ENCODE assay signal across 22 cellular contexts in the genomic region with DNA sequence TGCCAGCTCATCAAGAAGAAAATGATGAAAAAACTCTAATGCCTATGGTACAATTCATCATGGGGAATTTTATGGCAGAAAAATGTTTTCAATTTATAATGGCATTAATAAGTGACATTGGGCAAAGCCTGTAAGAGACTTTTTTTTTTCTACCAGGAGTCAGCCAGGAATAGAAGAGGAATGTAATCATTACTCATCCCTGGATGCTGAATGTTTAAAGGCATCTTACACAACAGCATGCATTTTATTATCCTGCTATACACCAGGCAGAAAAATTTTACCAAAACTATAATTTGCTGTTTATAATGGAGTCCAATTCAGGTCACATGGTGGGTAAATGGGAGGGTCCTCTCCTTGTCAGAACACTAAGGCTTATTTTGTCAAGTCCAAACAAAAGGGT.
"Had no signal": no experiment of that assay in that cellular context is flagged by ENCODE, and none has a peak within 500 bp of the region (broad histone marks: within the 10 kb centered on the region; RNA-seq: fewer than 3 reads in every experiment).

No MANE protein-coding gene starts in this region.

- H2AFZ ChIP-seq: hepatocyte had no signal

- H3K79me2 ChIP-seq: hepatocyte had no signal

- H3K4me3 ChIP-seq: colonic mucosa, hepatocyte, lung, tibial artery had no signal

- H3K36me3 Mint-ChIP-seq: activated naive CD8-positive, alpha-beta T cell treated with anti-CD3 and anti-CD28 coated beads, Interleukin-2, amount 10 ng/mL, durations not matched to agents 7 days and 5 days; WTC11 had no signal

- H3K4me3 Mint-ChIP-seq: activated CD8-positive, alpha-beta T cell treated with anti-CD3 and anti-CD28 coated beads for 36 hours; activated naive CD8-positive, alpha-beta T cell treated with anti-CD3 and anti-CD28 coated beads, Interleukin-2, amount 10 ng/mL, durations not matched to agents 7 days and 5 days; central memory CD8-positive, alpha-beta T cell; nephron; T-helper 2 cell treated with Interferon-gamma antibody and Interleukin-4, amounts not matched to agents 5 μg/mL and 100 μg/mL, for 36 hours; WTC11 had no signal

- H3K9me3 ChIP-seq: colonic mucosa, tibial artery had no signal

- H3K4me1 ChIP-seq: colonic mucosa, tibial artery had no signal

- H3K9me3 Mint-ChIP-seq: activated CD8-positive, alpha-beta T cell treated with anti-CD3 and anti-CD28 coated beads for 36 hours; activated naive CD8-positive, alpha-beta T cell treated with anti-CD3 and anti-CD28 coated beads, Interleukin-2, amount 10 ng/mL, durations not matched to agents 7 days and 5 days; activated T-helper 2 cell treated with anti-CD3 and anti-CD28 coated beads, Interferon-gamma antibody, Interleukin-2, Interleukin-4, amounts not matched to agents 10 μg/mL and 5 μg/mL and 100 μg/mL, durations not matched to agents 14 hours and 24 hours and 36 hours; central memory CD8-positive, alpha-beta T cell; nephron; T-helper 2 cell treated with Interferon-gamma antibody and Interleukin-4, amounts not matched to agents 5 μg/mL and 100 μg/mL, for 36 hours; WTC11 had no signal

- H3K4me2 ChIP-seq: hepatocyte had no signal

- ATAC-seq: activated CD8-positive, alpha-beta T cell treated with anti-CD3 and anti-CD28 coated beads for 36 hours; stimulated activated naive CD8-positive, alpha-beta T cell treated with anti-CD3 and anti-CD28 coated beads, Interleukin-15, Interleukin-2, amounts not matched to agents 100 U/mL and 50 U/mL, for 24 hours; WTC11 had no signal

- H3K27ac Mint-ChIP-seq: activated CD8-positive, alpha-beta T cell treated with anti-CD3 and anti-CD28 coated beads for 36 hours; activated naive CD8-positive, alpha-beta T cell treated with anti-CD3 and anti-CD28 coated beads, Interleukin-2, amount 10 ng/mL, durations not matched to agents 7 days and 5 days; activated T-helper 2 cell treated with anti-CD3 and anti-CD28 coated beads, Interferon-gamma antibody, Interleukin-2, Interleukin-4, amounts not matched to agents 10 μg/mL and 5 μg/mL and 100 μg/mL, durations not matched to agents 14 hours and 24 hours and 36 hours; nephron; T-helper 2 cell treated with Interferon-gamma antibody and Interleukin-4, amounts not matched to agents 5 μg/mL and 100 μg/mL, for 36 hours; WTC11 had no signal

- H3K36me3 ChIP-seq: brain microvascular endothelial cell, colonic mucosa, tibial artery had no signal

- H3K4me1 Mint-ChIP-seq: activated naive CD8-positive, alpha-beta T cell treated with anti-CD3 and anti-CD28 coated beads, Interleukin-2, amount 10 ng/mL, durations not matched to agents 7 days and 5 days; central memory CD8-positive, alpha-beta T cell; nephron; WTC11 had no signal

- H3K27ac ChIP-seq: brain microvascular endothelial cell, colonic mucosa, hepatocyte, tibial artery had no signal

- DNase-seq: activated CD4-positive, alpha-beta T cell treated with anti-CD3 and anti-CD28 coated beads for 4 hours; activated CD8-positive, alpha-beta T cell treated with anti-CD3 and anti-CD28 coated beads for 36 hours; activated naive CD4-positive, alpha-beta T cell treated with Interleukin-2 at 50 U/mL for 16 hours; activated naive CD8-positive, alpha-beta T cell treated with anti-CD3 and anti-CD28 coated beads, Interleukin-2, amount 10 ng/mL, durations not matched to agents 7 days and 5 days; activated T-cell treated with anti-CD3 and anti-CD28 coated beads, Interleukin-2, amount 50 U/mL, for 1 hour; anterior cingulate cortex; brain microvascular endothelial cell; colonic mucosa; midbrain; nucleus accumbens; stimulated activated CD4-positive, alpha-beta T cell treated with anti-CD3 and anti-CD28 coated beads, Interleukin-12 subunit alpha, Interleukin-12 subunit beta, amount 100 ng/mL, for 4 hours; stimulated activated CD4-positive, alpha-beta T cell treated with anti-CD3 and anti-CD28 coated beads, Interleukin-2, amount 100 ng/mL, for 24 hours; stimulated activated naive CD8-positive, alpha-beta T cell treated with anti-CD3 and anti-CD28 coated beads, Interleukin-15, Interleukin-2, amounts not matched to agents 100 U/mL and 50 U/mL, for 24 hours; substantia nigra; tibial artery had no signal

- H3K27me3 ChIP-seq: brain microvascular endothelial cell, colonic mucosa, hepatocyte, tibial artery had no signal
